Comparison of ENCODE assay signal across 8 cellular contexts in the genomic region with DNA sequence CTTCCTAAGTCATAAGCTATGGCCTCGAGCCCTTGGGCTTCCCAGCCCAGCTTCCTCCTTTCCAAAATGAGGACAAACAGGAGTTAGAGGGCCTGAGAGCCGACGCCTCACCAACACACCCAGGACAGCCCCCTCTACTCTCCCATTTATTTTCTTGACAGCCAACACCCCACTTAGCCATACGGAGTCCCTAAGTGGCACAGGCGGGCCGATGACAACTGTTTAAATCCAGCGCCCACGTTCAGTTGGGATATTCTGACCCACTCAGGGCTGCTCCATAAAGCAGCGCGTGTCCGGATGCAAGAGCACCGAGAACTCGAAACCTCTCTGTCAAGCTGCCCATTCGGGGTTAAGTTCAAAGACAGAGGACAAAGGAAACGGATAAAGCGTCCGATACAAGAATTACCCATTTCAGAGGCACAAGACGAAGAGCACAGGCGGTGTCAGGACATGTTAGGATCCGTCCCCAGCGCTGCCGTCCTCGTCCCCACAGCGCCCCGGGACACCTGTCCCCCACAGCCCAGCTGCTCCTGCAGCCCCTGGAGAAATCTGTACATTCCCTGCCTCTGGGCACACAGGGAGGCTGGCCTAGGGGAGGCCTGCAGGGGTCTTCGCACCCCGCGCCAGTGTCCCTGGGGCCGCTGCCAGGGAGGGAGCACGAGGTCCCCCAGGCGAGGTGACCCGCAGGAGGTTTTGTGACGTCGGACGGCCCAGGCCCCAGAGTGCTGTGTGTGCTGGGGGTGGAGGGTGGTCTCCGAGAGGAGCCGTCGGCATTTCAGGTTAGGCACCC. TPM values are rescaled to one million over a fixed set of nuclear protein-coding genes. Genes with fewer than 3 reads are reported as not detected.
A peak's percentile ranks its signal among the peaks of the same experiment; 100 is the strongest.
DNase-seq lines count a peak whose midpoint lies in the region; FAIRE-seq and TF ChIP-seq lines count a peak whose summit lies in the region.

No MANE protein-coding gene starts in this region.

- H3K4me1 ChIP-seq in mesodermal cell (ENCODE audit: control insufficient read depth, insufficient read depth, low read length, poor library complexity, severe bottlenecking) (no peaks in the 10 kb centered on the region), urinary bladder (ENCODE audit: insufficient read depth) (no peaks in the 10 kb centered on the region)

- DNase-seq in GM12865 (ENCODE audit: low read depth), result peak; percentile 33
- DNase-seq in HFF-Myc (ENCODE audit: extremely low read depth, low read depth), result no peak
- peak; percentile 63 for DNase-seq in RKO (ENCODE audit: low spot score)
- DNase-seq in SHP77 treated with DMSO at 0.1 percent for 48 hours (lab: John Stamatoyannopoulos, UW), result no peak
- no peak for DNase-seq in NCI-H2107 treated with DMSO at 0.1 percent for 48 hours (lab: John Stamatoyannopoulos, UW; ENCODE audit: unreplicated experiment)

- H3K27ac ChIP-seq in mesodermal cell (ENCODE audit: low read depth, low read length, severe bottlenecking) (no peak overlapping the region), urinary bladder (ENCODE audit: low read depth) (peak overlapping the region; percentile 32)

- WGBS in mesodermal cell (ENCODE audit: insufficient coverage in 2 of 2), 2 experiments, result 2 to 5% methylated on average over 18 of the region's 38 CpGs
- WGBS in urinary bladder, result 11% methylated on average over 38 of the region's 38 CpGs

- H3K36me3 ChIP-seq in mesodermal cell (ENCODE audit: control insufficient read depth, insufficient read depth, low read length) (no peaks in the 10 kb centered on the region), urinary bladder (ENCODE audit: insufficient read depth) (no peaks in the 10 kb centered on the region)

- peak overlapping the region; percentile 83 for H3K4me3 ChIP-seq in GM12865 (ENCODE audit: low read depth, low read length)
- peak overlapping the region; percentile 71 for H3K4me3 ChIP-seq in HFF-Myc (replicated peaks; ENCODE audit: low read depth, low read length)
- H3K4me3 ChIP-seq in mesodermal cell (ENCODE audit: extremely low read depth, insufficient read depth, low read length, poor library complexity, severe bottlenecking), result peak overlapping the region; percentile 53
- H3K4me3 ChIP-seq in urinary bladder (ENCODE audit: low read depth, low read length), result peak overlapping the region; percentile 79

- no peaks in the 10 kb centered on the region for H3K9me3 ChIP-seq in mesodermal cell (ENCODE audit: control insufficient read depth, low read length)

- TF ChIP-seq CTCF in GM12865 (IDR thresholded peaks at IDR 0.05; ENCODE audit: insufficient read depth, low read depth, low read length, missing control alignments), result no peak
- TF ChIP-seq CTCF in HFF-Myc (IDR thresholded peaks at IDR 0.05; ENCODE audit: low read depth, low read length, missing control alignments), result no peak

- peak; percentile 31 for FAIRE-seq in colon (lab: Jason Lieb, UNC)

RNA-seq across cellular contexts. Expression of a gene that starts 1.2 kb away (rescaled TPM):
- 21.0 TPM for polyA plus RNA-seq in mesodermal cell (2013, experiment 1 of 2)
- 17.4 TPM for polyA plus RNA-seq in mesodermal cell (2013, experiment 2 of 2)
- 8.3 TPM for total RNA-seq in urinary bladder
- 3.4 TPM for polyA plus RNA-seq in urinary bladder

Comparison
In these comparisons a context has a peak if more than half of its experiments do, and no peak if none do; other contexts are left out.
1. DNase-seq: peak in GM12865 (single experiment) and RKO (single experiment); none in HFF-Myc (single experiment), SHP77 treated with DMSO at 0.1 percent for 48 hours (single experiment) and NCI-H2107 treated with DMSO at 0.1 percent for 48 hours (single experiment).
2. Peak in every context shown above with its lines, with median percentiles within 50 percentile points of each other: H3K4me3 ChIP-seq.